In genomic region chr11:6469599-6469998, GRCh38 we compare ENCODE assay signal across 13 cellular contexts. TPM values are rescaled to one million over a fixed set of nuclear protein-coding genes. Genes with fewer than 3 reads are reported as not detected.
A peak's percentile ranks its signal among the peaks of the same experiment; 100 is the strongest.
DNase-seq lines count a peak whose midpoint lies in the region; ATAC-seq, FAIRE-seq and TF ChIP-seq lines count a peak whose summit lies in the region.
"Had no signal": no experiment of that assay in that cellular context is flagged by ENCODE, and none has a peak within 500 bp of the region (broad histone marks: within the 10 kb centered on the region; RNA-seq: fewer than 3 reads in every experiment).

No MANE protein-coding gene starts in this region.

- H3K9me3 Mint-ChIP-seq in activated naive CD8-positive, alpha-beta T cell treated with anti-CD3 and anti-CD28 coated beads for 36 hours, result no peaks in the 10 kb centered on the region
- H3K9me3 Mint-ChIP-seq: activated T-helper 17 cell treated with anti-CD3 and anti-CD28 coated beads, Interleukin-2, amount 50 U/mL, for 72 hours; nephron had no signal

- H3K27ac ChIP-seq in DOHH2 (ENCODE audit: low read depth, low read length) (no peak overlapping the region), SK-N-MC (peak overlapping the region; percentile 55), iPS-20b (ENCODE audit: low read length) (no peak overlapping the region), small intestine (ENCODE audit: low read depth in 1 of 2, low read length in 1 of 2) (peak overlapping the region; percentile 50 to 70)

- H3K4me1 ChIP-seq in DOHH2 (ENCODE audit: control insufficient read depth, low read length), result peaks cover 23% of the 10 kb centered on the region
- peaks cover 20% of the 10 kb centered on the region for H3K4me1 ChIP-seq in iPS-20b (ENCODE audit: insufficient read depth, low read length)
- H3K4me1 ChIP-seq in small intestine (ENCODE audit: control insufficient read depth in 2 of 2, insufficient read depth in 1 of 2, low read depth in 1 of 2, low read length in 1 of 2), result peaks cover 6 to 10% of the 10 kb centered on the region in 2 donors

- H3K4me3 Mint-ChIP-seq in activated naive CD8-positive, alpha-beta T cell treated with anti-CD3 and anti-CD28 coated beads for 36 hours, result no peak overlapping the region
- H3K4me3 Mint-ChIP-seq: activated T-helper 17 cell treated with anti-CD3 and anti-CD28 coated beads, Interleukin-2, amount 50 U/mL, for 72 hours; nephron had no signal

- H3K27me3 ChIP-seq in DOHH2 (ENCODE audit: control insufficient read depth, low read length), result peaks cover 9% of the 10 kb centered on the region
- peaks cover 8% of the 10 kb centered on the region for H3K27me3 ChIP-seq in iPS-20b (ENCODE audit: insufficient read depth, low read length)
- no peaks in the 10 kb centered on the region for H3K27me3 ChIP-seq in small intestine (ENCODE audit: control insufficient read depth in 2 of 2, insufficient read depth in 2 of 2, low read length in 2 of 2)
- H3K27me3 ChIP-seq: body of pancreas had no signal

- H3K9ac ChIP-seq in SK-N-MC (ENCODE audit: insufficient read length) (peak overlapping the region; percentile 58), iPS-20b (ENCODE audit: low read depth, low read length) (peak overlapping the region; percentile 63; the same call in 1 of the 2 replicates)

- H3K4me3 ChIP-seq in DOHH2 (ENCODE audit: low read length), result no peak overlapping the region
- H3K4me3 ChIP-seq in SK-N-MC, result peak overlapping the region; percentile 71
- peak overlapping the region; percentile 5; the same call in 1 of the 2 replicates for H3K4me3 ChIP-seq in iPS-20b (ENCODE audit: low read length)
- H3K4me3 ChIP-seq in small intestine (ENCODE audit: low read depth in 1 of 2, low read length in 2 of 2), result no peak overlapping the region
- H3K4me3 ChIP-seq: body of pancreas had no signal

- FAIRE-seq in small intestine (lab: Jason Lieb, UNC), result no peak

- H3K9me2 ChIP-seq in DOHH2 (replicated peaks; ENCODE audit: control insufficient read depth, low read length), result no peaks in the 10 kb centered on the region

- TF ChIP-seq CTCF in DOHH2 (IDR thresholded peaks at IDR 0.05; ENCODE audit: low read depth, low read length, poor library complexity, severe bottlenecking), result no peak

- ATAC-seq in HG02759 (IDR thresholded peaks at IDR 0.05; ENCODE audit: unreplicated experiment), result no peak

- H3F3A ChIP-seq in DOHH2 (ENCODE audit: control insufficient read depth, insufficient read depth), result peaks cover 7% of the 10 kb centered on the region

- DNase-seq in SK-N-MC (ENCODE audit: low read depth, low spot score) (no peak), small intestine (peak; percentile 82), NK-92 (lab: John Stamatoyannopoulos, UW; ENCODE audit: unreplicated experiment) (no peak), GM03348 (ENCODE audit: low spot score) (no peak)
- no peak for DNase-seq in activated naive CD8-positive, alpha-beta T cell treated with anti-CD3 and anti-CD28 coated beads for 36 hours
- DNase-seq: activated CD4-positive, alpha-beta T cell treated with anti-CD3 and anti-CD28 coated beads, Interleukin-2, amount 50 U/mL, for 4 hours; effector memory CD4-positive, alpha-beta T cell had no signal

- 0 out of 2 replicates have a peak overlapping the region, but pooled peaks have one; percentile 2 for H3K4me2 ChIP-seq in DOHH2 (ENCODE audit: low read length)

- H4K20me1 ChIP-seq in DOHH2 (ENCODE audit: control insufficient read depth, insufficient read depth, low read depth, low read length), result no peaks in the 10 kb centered on the region

- no peaks in the 10 kb centered on the region for H3K36me3 ChIP-seq in DOHH2 (ENCODE audit: control insufficient read depth, low read length)
- peaks cover 4% of the 10 kb centered on the region; the same call in 1 of the 2 replicates for H3K36me3 ChIP-seq in SK-N-MC (ENCODE audit: insufficient read depth, low read length)
- H3K36me3 ChIP-seq in iPS-20b (ENCODE audit: insufficient read depth, low read depth, low read length), result no peaks in the 10 kb centered on the region
- no peaks in the 10 kb centered on the region for H3K36me3 ChIP-seq in small intestine (ENCODE audit: control insufficient read depth in 2 of 2, insufficient read depth in 2 of 2, low read length in 2 of 2)

- WGBS in small intestine, 3 donors, result 16 to 68% (median 46%) methylated on average over 1 of the region's 1 CpG

- H3K27ac Mint-ChIP-seq in activated naive CD8-positive, alpha-beta T cell treated with anti-CD3 and anti-CD28 coated beads for 36 hours, result no peak overlapping the region
- H3K27ac Mint-ChIP-seq: activated T-helper 17 cell treated with anti-CD3 and anti-CD28 coated beads, Interleukin-2, amount 50 U/mL, for 72 hours; nephron had no signal

- H3K36me3 Mint-ChIP-seq in activated naive CD8-positive, alpha-beta T cell treated with anti-CD3 and anti-CD28 coated beads for 36 hours, result no peaks in the 10 kb centered on the region

- H3K27me3 Mint-ChIP-seq in activated naive CD8-positive, alpha-beta T cell treated with anti-CD3 and anti-CD28 coated beads for 36 hours, result no peaks in the 10 kb centered on the region
- H3K27me3 Mint-ChIP-seq: activated T-helper 17 cell treated with anti-CD3 and anti-CD28 coated beads, Interleukin-2, amount 50 U/mL, for 72 hours had no signal

- H3K4me1 Mint-ChIP-seq in activated naive CD8-positive, alpha-beta T cell treated with anti-CD3 and anti-CD28 coated beads for 36 hours, result peaks cover 16% of the 10 kb centered on the region

- no peaks in the 10 kb centered on the region for H3K9me3 ChIP-seq in DOHH2 (ENCODE audit: control insufficient read depth, insufficient read depth, low read length)
- H3K9me3 ChIP-seq in SK-N-MC (ENCODE audit: low read depth, low read length), result no peaks in the 10 kb centered on the region
- no peaks in the 10 kb centered on the region for H3K9me3 ChIP-seq in iPS-20b (ENCODE audit: insufficient read depth, low read depth, low read length)
- no peaks in the 10 kb centered on the region for H3K9me3 ChIP-seq in small intestine (ENCODE audit: control insufficient read depth, low read depth)
- H3K9me3 ChIP-seq: body of pancreas had no signal

- no peaks in the 10 kb centered on the region for H3K79me2 ChIP-seq in DOHH2 (ENCODE audit: control insufficient read depth, low read length)

RNA-seq across cellular contexts. Expression of gene TRIM3, which starts 4.1 kb away (rescaled TPM):
- polyA plus RNA-seq in small intestine, result 10 to 100 TPM; 11.0 to 96.4 (median 49.7) TPM
- total RNA-seq in activated naive CD8-positive, alpha-beta T cell treated with anti-CD3 and anti-CD28 coated beads for 36 hours, result 1 to 10 TPM; 3.4 to 3.6 TPM

RNA-seq across cellular contexts. Expression of gene ARFIP2, which starts 11.5 kb away (rescaled TPM):
- 10 to 100 TPM; 48.5 to 67.8 (median 60.4) TPM for polyA plus RNA-seq in small intestine
- 10 to 100 TPM; 44.2 to 47.1 TPM for total RNA-seq in activated naive CD8-positive, alpha-beta T cell treated with anti-CD3 and anti-CD28 coated beads for 36 hours

RNA-seq across cellular contexts. Expression of gene TIMM10B, which starts 11.7 kb away (rescaled TPM):
- 10 to 100 TPM; 15.9 to 29.0 (median 18.9) TPM for polyA plus RNA-seq in small intestine
- 10 to 100 TPM; 40.3 to 44.3 TPM for total RNA-seq in activated naive CD8-positive, alpha-beta T cell treated with anti-CD3 and anti-CD28 coated beads for 36 hours

RNA-seq across cellular contexts. Expression of gene DNHD1, which starts 27.5 kb away (rescaled TPM):
- polyA plus RNA-seq in small intestine, result 10 to 100 TPM in 1 of 3 donors, 1 to 10 TPM in 2; 4.0 to 10.5 (median 8.4) TPM
- total RNA-seq in activated naive CD8-positive, alpha-beta T cell treated with anti-CD3 and anti-CD28 coated beads for 36 hours, result 10 to 100 TPM; 11.6 to 11.7 TPM

RNA-seq across cellular contexts. Expression of gene HPX, which starts 28.8 kb away (rescaled TPM):
- 1 to 10 TPM in 2 of 3 donors, under 1 TPM in 1; 0.85 to 5.7 (median 4.5) TPM for polyA plus RNA-seq in small intestine
- total RNA-seq in activated naive CD8-positive, alpha-beta T cell treated with anti-CD3 and anti-CD28 coated beads for 36 hours, result not detected

Comparison
In these comparisons a context has a peak if more than half of its experiments do, and no peak if none do; other contexts are left out.
1. H3K27ac ChIP-seq: peak in SK-N-MC (single experiment) and small intestine (2 of 2); none in DOHH2 (single experiment) and iPS-20b (single experiment).
2. H3K4me3 ChIP-seq: peak in SK-N-MC (single experiment) and iPS-20b (single experiment); none in DOHH2 (single experiment) and small intestine (0 of 2).